Comparison of ENCODE assay signal across 8 cellular contexts in the genomic region with DNA sequence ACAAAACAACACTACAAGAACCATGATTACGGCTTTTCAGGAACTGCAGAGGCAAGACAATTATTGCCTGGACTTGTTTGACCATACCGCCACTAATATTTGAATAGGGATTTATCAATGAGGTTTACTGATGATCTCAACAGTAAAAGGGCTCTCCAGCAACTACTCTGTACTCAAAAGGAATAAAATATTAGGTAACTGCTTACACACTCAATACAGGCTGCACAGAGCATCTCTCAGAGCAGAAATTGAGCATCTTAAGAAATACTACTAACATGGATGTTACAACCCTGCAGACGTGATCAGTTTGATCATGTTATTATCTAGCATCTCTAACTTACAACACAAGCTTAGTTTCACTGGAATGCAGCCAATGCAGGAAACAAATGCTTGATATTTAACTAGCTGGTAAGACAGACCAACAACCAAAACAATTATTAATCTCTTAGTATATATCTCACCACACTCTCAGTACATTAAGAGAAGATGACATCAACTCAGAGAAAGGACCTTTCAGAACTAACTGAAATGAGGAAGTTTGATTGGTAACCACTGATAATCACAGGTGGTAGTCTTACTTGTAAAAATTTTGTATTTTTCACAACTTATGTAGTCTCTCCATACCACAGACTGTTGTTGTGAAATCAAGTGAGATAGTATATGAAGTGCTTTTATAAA. TPM values are rescaled to one million over a fixed set of nuclear protein-coding genes. Genes with fewer than 3 reads are reported as not detected.
DNase-seq lines count a peak whose midpoint lies in the region; ATAC-seq and TF ChIP-seq lines count a peak whose summit lies in the region.

No MANE protein-coding gene starts in this region.

- no peaks in the 10 kb centered on the region for H3K9me3 Mint-ChIP-seq in natural killer cell
- no peaks in the 10 kb centered on the region for H3K9me3 Mint-ChIP-seq in natural killer cell treated with Interleukin-12 subunit alpha and Interleukin-12 subunit beta and Interleukin-15 and Interleukin-18, amount 100 ng/mL, for 72 hours

- H3K27me3 ChIP-seq in upper lobe of right lung (no peaks in the 10 kb centered on the region), gastrocnemius medialis (no peaks in the 10 kb centered on the region)

- TF ChIP-seq CTCF in natural killer cell (IDR thresholded peaks at IDR 0.05): no peak
- TF ChIP-seq CTCF in cardiac fibroblast (IDR thresholded peaks at IDR 0.05; ENCODE audit: low read depth, low read length): no peak
- TF ChIP-seq CTCF in upper lobe of right lung (IDR thresholded peaks at IDR 0.05): no peak
- no peak for TF ChIP-seq CTCF in gastrocnemius medialis (IDR thresholded peaks at IDR 0.05 in 4 of 5, conservative IDR thresholded peaks at IDR 0.05 in 1 of 5)

- no peak for TF ChIP-seq POLR2A in gastrocnemius medialis (IDR thresholded peaks at IDR 0.05)

- H3K36me3 Mint-ChIP-seq in natural killer cell: no peaks in the 10 kb centered on the region
- H3K36me3 Mint-ChIP-seq in natural killer cell treated with Interleukin-12 subunit alpha and Interleukin-12 subunit beta and Interleukin-15 and Interleukin-18, amount 100 ng/mL, for 72 hours: no peaks in the 10 kb centered on the region

- H3K27ac ChIP-seq in upper lobe of right lung: no peak overlapping the region
- H3K27ac ChIP-seq in gastrocnemius medialis: no peak overlapping the region

- peaks cover 55 to 56% of the 10 kb centered on the region in 2 donors for H3K4me1 Mint-ChIP-seq in natural killer cell
- H3K4me1 Mint-ChIP-seq in natural killer cell treated with Interleukin-12 subunit alpha and Interleukin-12 subunit beta and Interleukin-15 and Interleukin-18, amount 100 ng/mL, for 72 hours (ENCODE audit: low read depth in 2 of 2): peaks cover 49 to 50% of the 10 kb centered on the region in 2 donors

- no peaks in the 10 kb centered on the region for H3K36me3 ChIP-seq in upper lobe of right lung
- H3K36me3 ChIP-seq in gastrocnemius medialis: no peaks in the 10 kb centered on the region

- in situ Hi-C loops in gastrocnemius medialis (cut with MboI; ENCODE audit: low sequenced_read_pairs in 4 of 4): no loop called here

- peak overlapping the region; percentile 27 to 77 for H3K27ac Mint-ChIP-seq in natural killer cell
- H3K27ac Mint-ChIP-seq in natural killer cell treated with Interleukin-12 subunit alpha and Interleukin-12 subunit beta and Interleukin-15 and Interleukin-18, amount 100 ng/mL, for 72 hours: peak overlapping the region in 1 of 2 donors; percentile 40

- H3K4me3 ChIP-seq in cardiac fibroblast (replicated peaks in 1 of 2; ENCODE audit: low read depth in 2 of 2, low read length in 2 of 2) (no peak overlapping the region), upper lobe of right lung (no peak overlapping the region), gastrocnemius medialis (no peak overlapping the region)

- ATAC-seq in natural killer cell (peak; percentile 30 to 77 (median 60)), HG03432 (IDR thresholded peaks at IDR 0.05; ENCODE audit: unreplicated experiment) (peak; percentile 68), upper lobe of right lung (peak; percentile 38), gastrocnemius medialis (no peak)
- ATAC-seq in natural killer cell treated with Interleukin-12 subunit alpha and Interleukin-12 subunit beta and Interleukin-15 and Interleukin-18, amount 100 ng/mL, for 72 hours: no peak

- H3K4me1 ChIP-seq in upper lobe of right lung (peaks cover 53% of the 10 kb centered on the region), gastrocnemius medialis (peaks cover 62 to 74% of the 10 kb centered on the region in 2 donors)

- DNase-seq in natural killer cell (no peak), cardiac fibroblast (ENCODE audit: low read depth in 2 of 2) (peak; percentile 30 to 33), upper lobe of right lung (no peak), gastrocnemius medialis (no peak), SHP77 treated with DMSO at 0.1 percent for 48 hours (lab: John Stamatoyannopoulos, UW) (no peak), cardiac septum (ENCODE audit: low spot score) (no peak)
- DNase-seq in natural killer cell treated with Interleukin-12 subunit alpha and Interleukin-12 subunit beta and Interleukin-15 and Interleukin-18, amount 100 ng/mL, for 72 hours (ENCODE audit: low spot score): no peak

- intact Hi-C loops in natural killer cell (cut with micrococcal nuclease) (loop anchor here (10.0 kb wide), 1 partner anchor 51 kb away; the partner anchor contains the start of gene PUM1), upper lobe of right lung (cut with DNase I) (no loop called here), gastrocnemius medialis (cut with DNase I; ENCODE audit: low total_unique reads) (no loop called here), cardiac septum (cut with DNase I) (no loop called here)

- no peaks in the 10 kb centered on the region for H3K27me3 Mint-ChIP-seq in natural killer cell (ENCODE audit: low read depth in 2 of 2)
- H3K27me3 Mint-ChIP-seq in natural killer cell treated with Interleukin-12 subunit alpha and Interleukin-12 subunit beta and Interleukin-15 and Interleukin-18, amount 100 ng/mL, for 72 hours: no peaks in the 10 kb centered on the region

- H3K4me3 Mint-ChIP-seq in natural killer cell: no peak overlapping the region
- H3K4me3 Mint-ChIP-seq in natural killer cell treated with Interleukin-12 subunit alpha and Interleukin-12 subunit beta and Interleukin-15 and Interleukin-18, amount 100 ng/mL, for 72 hours: no peak overlapping the region

- H3K9me3 ChIP-seq in upper lobe of right lung (no peaks in the 10 kb centered on the region), gastrocnemius medialis (no peaks in the 10 kb centered on the region)

RNA-seq across cellular contexts. Expression of gene PUM1, which starts 52.2 kb away (rescaled TPM):
- total RNA-seq in natural killer cell (100 to 1,000 TPM; 193 to 209 (median 202) TPM), upper lobe of right lung (117 TPM), gastrocnemius medialis (100 to 1,000 TPM in 1 of 4 donors, 10 to 100 TPM in 3; 56.7 to 111 (median 76.4) TPM), cardiac septum (83.7 TPM)
- 100 to 1,000 TPM; 134 to 180 TPM for total RNA-seq in natural killer cell treated with Interleukin-12 subunit alpha and Interleukin-12 subunit beta and Interleukin-15 and Interleukin-18, amount 100 ng/mL, for 72 hours

Comparison
In these comparisons a context has a peak if more than half of its experiments do, and no peak if none do; other contexts are left out.
1. ATAC-seq: peak in natural killer cell (3 of 3), HG03432 (single experiment) and upper lobe of right lung (single experiment); none in natural killer cell treated with Interleukin-12 subunit alpha and Interleukin-12 subunit beta and Interleukin-15 and Interleukin-18, amount 100 ng/mL, for 72 hours (0 of 2) and gastrocnemius medialis (0 of 2).
2. DNase-seq: peak in cardiac fibroblast (2 of 2); none in natural killer cell (single experiment), natural killer cell treated with Interleukin-12 subunit alpha and Interleukin-12 subunit beta and Interleukin-15 and Interleukin-18, amount 100 ng/mL, for 72 hours (single experiment), upper lobe of right lung (single experiment), gastrocnemius medialis (0 of 2), SHP77 treated with DMSO at 0.1 percent for 48 hours (single experiment) and cardiac septum (single experiment).